19 cellular contexts compared by ENCODE assay signal in genomic region chr2:216346781-216347180, GRCh38. TPM values are rescaled to one million over a fixed set of nuclear protein-coding genes. Genes with fewer than 3 reads are reported as not detected.
DNase-seq lines count a peak whose midpoint lies in the region; ATAC-seq lines count a peak whose summit lies in the region.
"Had no signal": no experiment of that assay in that cellular context is flagged by ENCODE, and none has a peak within 500 bp of the region (broad histone marks: within the 10 kb centered on the region; RNA-seq: fewer than 3 reads in every experiment).

No MANE protein-coding gene starts in this region.

- peaks cover 39 to 54% (median 48%) of the 10 kb centered on the region in 4 donors for H3K4me1 Mint-ChIP-seq in CD4-positive, alpha-beta memory T cell
- H3K4me1 Mint-ChIP-seq in activated naive CD8-positive, alpha-beta T cell treated with anti-CD3 and anti-CD28 coated beads, Interleukin-2, amount 10 ng/mL, durations not matched to agents 7 days and 5 days: peaks cover 43% of the 10 kb centered on the region

- no peaks in the 10 kb centered on the region for H3K27me3 ChIP-seq in CD4-positive, alpha-beta memory T cell (ENCODE audit: insufficient read depth, low read length)
- no peaks in the 10 kb centered on the region for H3K27me3 ChIP-seq in mesendoderm (ENCODE audit: insufficient read depth, low read length, poor library complexity)
- H3K27me3 ChIP-seq in mesenchymal stem cell (ENCODE audit: control insufficient read depth in 1 of 2, insufficient read depth in 1 of 2, low read length in 2 of 2): no peaks in the 10 kb centered on the region
- no peaks in the 10 kb centered on the region for H3K27me3 ChIP-seq in SJCRH30
- no peaks in the 10 kb centered on the region for H3K27me3 ChIP-seq in Karpas-422 (ENCODE audit: low read length)
- H3K27me3 ChIP-seq: heart left ventricle, upper lobe of left lung had no signal

- peak overlapping the region in 4 of 7 donors; percentile 2 to 61 (median 19) for H3K27ac Mint-ChIP-seq in CD4-positive, alpha-beta memory T cell
- peak overlapping the region; percentile 56 for H3K27ac Mint-ChIP-seq in activated naive CD8-positive, alpha-beta T cell treated with anti-CD3 and anti-CD28 coated beads, Interleukin-2, amount 10 ng/mL, durations not matched to agents 7 days and 5 days

- no peaks in the 10 kb centered on the region for H3K36me3 Mint-ChIP-seq in CD4-positive, alpha-beta memory T cell
- H3K36me3 Mint-ChIP-seq in activated naive CD8-positive, alpha-beta T cell treated with anti-CD3 and anti-CD28 coated beads, Interleukin-2, amount 10 ng/mL, durations not matched to agents 7 days and 5 days: no peaks in the 10 kb centered on the region

- H2AFZ ChIP-seq in mesenchymal stem cell (ENCODE audit: low read depth, low read length) (no peak overlapping the region), Karpas-422 (ENCODE audit: low read length) (no peak overlapping the region)

- H3K18ac ChIP-seq in mesendoderm (ENCODE audit: low read length) (no peak overlapping the region), mesenchymal stem cell (ENCODE audit: low read depth in 1 of 2, low read length in 2 of 2) (no peak overlapping the region)

- CTCF ChIA-PET in CD4-positive, alpha-beta memory T cell (lab: Charles Lee; ENCODE audit: partially characterized antibody): interaction anchor here (1.2 kb wide), 1 partner anchor 58 kb away, joined by 3 read pairs; no protein-coding TSS in a partner anchor

- no peaks in the 10 kb centered on the region for H4K20me1 ChIP-seq in Karpas-422 (ENCODE audit: insufficient read depth, low read depth, low read length)

- no peak overlapping the region for H4K5ac ChIP-seq in mesendoderm (ENCODE audit: low read length)

- no peak overlapping the region for H3K4ac ChIP-seq in mesendoderm (ENCODE audit: low read depth, low read length)
- H3K4ac ChIP-seq in mesenchymal stem cell (ENCODE audit: low read depth in 1 of 2, low read length in 2 of 2): no peak overlapping the region

- H3K27ac ChIP-seq in CD4-positive, alpha-beta memory T cell (ENCODE audit: low read depth, low read length): no peak overlapping the region
- H3K27ac ChIP-seq in mesendoderm (ENCODE audit: low read depth, low read length) (no peak overlapping the region), mesenchymal stem cell (ENCODE audit: low read length, poor library complexity, severe bottlenecking) (no peak overlapping the region), SJCRH30 (no peak overlapping the region), Karpas-422 (ENCODE audit: low read length) (no peak overlapping the region)
- H3K27ac ChIP-seq: heart left ventricle, lower lobe of right lung, upper lobe of left lung had no signal

- H3K4me2 ChIP-seq in mesendoderm (ENCODE audit: low read length): no peak overlapping the region
- no peak overlapping the region for H3K4me2 ChIP-seq in mesenchymal stem cell (ENCODE audit: low read length, poor library complexity, severe bottlenecking)
- no peak overlapping the region for H3K4me2 ChIP-seq in Karpas-422 (ENCODE audit: low read depth, low read length, poor library complexity, severe bottlenecking)

- no peaks in the 10 kb centered on the region for H3K9me3 ChIP-seq in CD4-positive, alpha-beta memory T cell (ENCODE audit: control insufficient read depth in 1 of 2, low read length in 2 of 2)
- H3K9me3 ChIP-seq in mesenchymal stem cell (ENCODE audit: control insufficient read depth, low read length) (no peaks in the 10 kb centered on the region), SJCRH30 (replicated peaks) (no peaks in the 10 kb centered on the region; the same call in 1 of the 2 replicates), Karpas-422 (ENCODE audit: low read length) (no peaks in the 10 kb centered on the region)
- H3K9me3 ChIP-seq: HAP-1, heart left ventricle, lower lobe of right lung, upper lobe of left lung had no signal

- H3K23ac ChIP-seq in mesendoderm (ENCODE audit: low read length): no peak overlapping the region
- no peak overlapping the region for H3K23ac ChIP-seq in mesenchymal stem cell (ENCODE audit: low read length in 2 of 2)

- no peak overlapping the region for H4K91ac ChIP-seq in mesenchymal stem cell (ENCODE audit: low read length)

- H3K9ac ChIP-seq in mesendoderm (ENCODE audit: low read length): no peak overlapping the region
- no peak overlapping the region for H3K9ac ChIP-seq in mesenchymal stem cell (ENCODE audit: low read length)
- no peak overlapping the region for H3K9ac ChIP-seq in Karpas-422 (ENCODE audit: low read length)

- H2AK5ac ChIP-seq in mesendoderm (ENCODE audit: low read length) (no peak overlapping the region), mesenchymal stem cell (ENCODE audit: low read length, severe bottlenecking) (no peak overlapping the region)

- H3K36me3 ChIP-seq in CD4-positive, alpha-beta memory T cell (ENCODE audit: insufficient read depth, low read length): no peaks in the 10 kb centered on the region
- H3K36me3 ChIP-seq in mesendoderm (ENCODE audit: control insufficient read depth, insufficient read depth, low read length): no peaks in the 10 kb centered on the region
- H3K36me3 ChIP-seq in mesenchymal stem cell (ENCODE audit: control insufficient read depth in 1 of 2, insufficient read depth in 2 of 2, low read depth in 1 of 2, low read length in 2 of 2): no peaks in the 10 kb centered on the region
- no peaks in the 10 kb centered on the region for H3K36me3 ChIP-seq in SJCRH30
- no peaks in the 10 kb centered on the region for H3K36me3 ChIP-seq in Karpas-422 (ENCODE audit: insufficient read depth, low read length)
- H3K36me3 ChIP-seq: HAP-1, heart left ventricle, lower lobe of right lung, upper lobe of left lung had no signal

- WGBS in mesendoderm (ENCODE audit: extremely low coverage, insufficient coverage, low lambda C conversion rate): no CpG with 5 or more reads among the region's 3 CpGs
- WGBS in mesenchymal stem cell: 38% methylated on average over 1 of the region's 3 CpGs

- H2BK15ac ChIP-seq in mesendoderm (replicated peaks; ENCODE audit: low read depth) (no peak overlapping the region), mesenchymal stem cell (ENCODE audit: low read depth, poor library complexity, severe bottlenecking) (no peak overlapping the region)

- intact Hi-C loops in CD4-positive, alpha-beta memory T cell (cut with micrococcal nuclease): no loop called here

- H3K4me3 Mint-ChIP-seq in CD4-positive, alpha-beta memory T cell: peak overlapping the region in 1 of 8 donors; percentile 48
- peak overlapping the region; percentile 7 for H3K4me3 Mint-ChIP-seq in activated naive CD8-positive, alpha-beta T cell treated with anti-CD3 and anti-CD28 coated beads, Interleukin-2, amount 10 ng/mL, durations not matched to agents 7 days and 5 days

- H2BK12ac ChIP-seq in mesenchymal stem cell (ENCODE audit: low read length in 2 of 2): no peak overlapping the region

- H3K56ac ChIP-seq in mesendoderm (ENCODE audit: low read length): peak overlapping the region; percentile 27

- no peak overlapping the region for H3K14ac ChIP-seq in mesenchymal stem cell (ENCODE audit: low read length in 2 of 2)

- peaks cover 50% of the 10 kb centered on the region for H3K4me1 ChIP-seq in CD4-positive, alpha-beta memory T cell (ENCODE audit: insufficient read depth, low read length)
- peaks cover 23% of the 10 kb centered on the region for H3K4me1 ChIP-seq in mesendoderm (ENCODE audit: control insufficient read depth, low read depth, low read length)
- H3K4me1 ChIP-seq in mesenchymal stem cell (ENCODE audit: control insufficient read depth, insufficient read depth, low read depth, low read length): peaks cover 8% of the 10 kb centered on the region
- H3K4me1 ChIP-seq in SJCRH30: peaks cover 16% of the 10 kb centered on the region
- H3K4me1 ChIP-seq in Karpas-422 (ENCODE audit: low read length): no peaks in the 10 kb centered on the region
- H3K4me1 ChIP-seq: HAP-1, upper lobe of left lung had no signal

- no peaks in the 10 kb centered on the region for H3K79me1 ChIP-seq in mesendoderm (ENCODE audit: low read length)
- no peaks in the 10 kb centered on the region for H3K79me1 ChIP-seq in mesenchymal stem cell (replicated peaks; ENCODE audit: low read length, poor library complexity, severe bottlenecking)

- H3K4me3 ChIP-seq in CD4-positive, alpha-beta memory T cell (ENCODE audit: low read length in 2 of 2): no peak overlapping the region
- H3K4me3 ChIP-seq in mesendoderm (ENCODE audit: low read length): no peak overlapping the region
- H3K4me3 ChIP-seq in mesenchymal stem cell (ENCODE audit: insufficient read depth in 1 of 2, low read depth in 1 of 2, low read length in 2 of 2): no peak overlapping the region
- H3K4me3 ChIP-seq in SJCRH30: no peak overlapping the region
- H3K4me3 ChIP-seq in Karpas-422 (ENCODE audit: low read length): no peak overlapping the region
- H3K4me3 ChIP-seq: HAP-1, heart left ventricle, lower lobe of right lung, upper lobe of left lung had no signal

- POLR2A ChIA-PET in CD4-positive, alpha-beta memory T cell (lab: Charles Lee; ENCODE audit: partially characterized antibody): no interaction called here
- POLR2A ChIA-PET in activated naive CD8-positive, alpha-beta T cell treated with anti-CD3 and anti-CD28 coated beads, Interleukin-2, amount 10 ng/mL, durations not matched to agents 7 days and 5 days (lab: Charles Lee): no interaction called here

- H2BK5ac ChIP-seq in mesendoderm (ENCODE audit: low read length): no peak overlapping the region
- H2BK5ac ChIP-seq in mesenchymal stem cell (ENCODE audit: low read depth, low read length, poor library complexity, severe bottlenecking): no peak overlapping the region

- peak; percentile 46 for ATAC-seq in GM18868 (IDR thresholded peaks at IDR 0.05; ENCODE audit: unreplicated experiment)
- peak; percentile 41 for ATAC-seq in activated naive CD8-positive, alpha-beta T cell treated with anti-CD3 and anti-CD28 coated beads, Interleukin-2, amount 10 ng/mL, durations not matched to agents 7 days and 5 days (ENCODE audit: low read depth)
- ATAC-seq: heart left ventricle, lower lobe of right lung, right cardiac atrium had no signal

- no peaks in the 10 kb centered on the region for H3K79me2 ChIP-seq in mesendoderm (ENCODE audit: control insufficient read depth, insufficient read depth, low read length)
- H3K79me2 ChIP-seq in Karpas-422 (ENCODE audit: low read length): no peaks in the 10 kb centered on the region

- no peaks in the 10 kb centered on the region for H3K9me2 ChIP-seq in Karpas-422 (replicated peaks; ENCODE audit: insufficient read depth, low read length)

- peaks cover 0 to 2% of the 10 kb centered on the region in 2 donors for H3K27me3 Mint-ChIP-seq in CD4-positive, alpha-beta memory T cell
- peaks cover 3% of the 10 kb centered on the region for H3K27me3 Mint-ChIP-seq in activated naive CD8-positive, alpha-beta T cell treated with anti-CD3 and anti-CD28 coated beads, Interleukin-2, amount 10 ng/mL, durations not matched to agents 7 days and 5 days

- no peak overlapping the region for H2BK120ac ChIP-seq in mesendoderm (ENCODE audit: low read depth, low read length)
- no peak overlapping the region for H2BK120ac ChIP-seq in mesenchymal stem cell (ENCODE audit: low read depth, low read length)

- H4K8ac ChIP-seq in mesendoderm (ENCODE audit: low read depth, low read length) (no peak overlapping the region), mesenchymal stem cell (ENCODE audit: low read length) (no peak overlapping the region)

- DNase-seq in CD4-positive, alpha-beta memory T cell: no peak
- no peak for DNase-seq in activated naive CD8-positive, alpha-beta T cell treated with anti-CD3 and anti-CD28 coated beads, Interleukin-2, amount 10 ng/mL, durations not matched to agents 7 days and 5 days
- DNase-seq in mesendoderm (no peak), mesenchymal stem cell (no peak), SJCRH30 (no peak), Karpas-422 (no peak), foreskin melanocyte (no peak)
- DNase-seq: activated CD4-positive, alpha-beta T cell treated with anti-CD3 and anti-CD28 coated beads, Interleukin-2, amount 50 U/mL, for 48 hours; AML-193; effector CD8-positive, alpha-beta T cell; heart left ventricle; lower lobe of right lung; NCI-H1436; NCI-H2171; NCI-H526; right cardiac atrium; upper lobe of left lung had no signal

- no peaks in the 10 kb centered on the region for H3K9me3 Mint-ChIP-seq in CD4-positive, alpha-beta memory T cell
- no peaks in the 10 kb centered on the region for H3K9me3 Mint-ChIP-seq in activated naive CD8-positive, alpha-beta T cell treated with anti-CD3 and anti-CD28 coated beads, Interleukin-2, amount 10 ng/mL, durations not matched to agents 7 days and 5 days

RNA-seq across cellular contexts. Expression of gene MARCHF4, which starts 25.5 kb away (rescaled TPM):
- total RNA-seq in CD4-positive, alpha-beta memory T cell: not detected
- not detected for polyA plus RNA-seq in CD4-positive, alpha-beta memory T cell
- not detected for total RNA-seq in activated naive CD8-positive, alpha-beta T cell treated with anti-CD3 and anti-CD28 coated beads, Interleukin-2, amount 10 ng/mL, durations not matched to agents 7 days and 5 days
- 0.93 TPM for polyA plus RNA-seq in mesendoderm (2013, experiment 1 of 2)
- 0.80 TPM for polyA plus RNA-seq in mesendoderm (2013, experiment 2 of 2)
- polyA plus RNA-seq in mesenchymal stem cell (2013, experiment 1 of 2): 2.3 TPM
- polyA plus RNA-seq in mesenchymal stem cell (2013, experiment 2 of 2): 2.3 TPM
- total RNA-seq in SJCRH30 (2014; rRNA removed; shearing (Covaris generic)): not detected in 2 replicates
- total RNA-seq in Karpas-422 (2014; rRNA removed; shearing (Covaris generic); ENCODE audit: low replicate concordance): not detected in 2 replicates
- polyA plus RNA-seq: right cardiac atrium had no signal
